ENCODE assay signal across 8 cellular contexts in the genomic region with DNA sequence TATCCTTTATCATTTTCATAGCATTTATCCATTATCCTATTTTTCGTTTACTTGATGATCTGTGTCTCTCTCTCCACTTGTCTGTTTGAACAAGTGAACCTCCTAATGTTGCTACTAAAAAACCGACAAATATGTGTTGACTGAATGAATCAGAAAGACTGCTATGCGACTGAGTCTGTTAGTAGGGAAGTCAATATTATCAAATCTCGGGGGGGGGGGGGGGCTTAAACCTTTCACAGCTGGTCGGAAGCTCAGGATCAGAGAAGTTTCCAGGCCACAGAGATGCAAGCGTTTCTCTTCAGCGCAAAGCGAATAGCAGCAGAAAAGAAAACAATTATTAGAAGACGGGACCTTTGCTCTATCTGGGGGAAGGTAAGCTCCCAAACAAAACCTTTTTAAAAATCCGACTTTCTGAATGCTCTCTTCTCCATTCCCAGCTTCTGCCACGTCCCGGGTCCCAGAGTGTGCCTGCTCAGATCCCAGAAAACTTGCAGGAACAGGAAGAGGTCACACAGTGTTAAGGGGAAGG. TPM values are rescaled to one million over a fixed set of nuclear protein-coding genes. Genes with fewer than 3 reads are reported as not detected.
DNase-seq lines count a peak whose midpoint lies in the region; ATAC-seq and TF ChIP-seq lines count a peak whose summit lies in the region.

No MANE protein-coding gene starts in this region.

- peaks cover 6% of the 10 kb centered on the region for H3K4me1 Mint-ChIP-seq in endodermal cell

- H3K79me2 ChIP-seq in PC-9 (ENCODE audit: low read depth) = peaks cover 38% of the 10 kb centered on the region

- H3F3A ChIP-seq in PC-9 (ENCODE audit: insufficient read depth, low read depth) = peaks cover 10% of the 10 kb centered on the region; the same call in 1 of the 2 replicates

- DNase-seq in GM03348 (ENCODE audit: low spot score) = peak; percentile 8
- DNase-seq in PC-9 = peak in 1 of 2 experiments; percentile 41
- DNase-seq in endodermal cell = no peak
- no peak for DNase-seq in retina
- DNase-seq in cerebellum (ENCODE audit: low spot score) = no peak
- DNase-seq in activated CD4-positive, alpha-beta T cell treated with anti-CD3 and anti-CD28 coated beads for 48 hours = no peak

- TF ChIP-seq CTCF in PC-9 (conservative IDR thresholded peaks at IDR 0.05) = no peak
- no peak for TF ChIP-seq CTCF in endodermal cell (conservative IDR thresholded peaks at IDR 0.05)

- 0 out of 2 replicates have a peak, but pooled peaks cover 5% of the 10 kb centered on the region for H4K20me1 ChIP-seq in PC-9 (ENCODE audit: insufficient read depth)

- no peak for ATAC-seq in HG02870 (IDR thresholded peaks at IDR 0.05; ENCODE audit: unreplicated experiment)

- H3K36me3 Mint-ChIP-seq in endodermal cell (ENCODE audit: low read depth) = peaks cover 33% of the 10 kb centered on the region

- H3K27ac Mint-ChIP-seq in endodermal cell = peak overlapping the region; percentile 99

- peak overlapping the region; percentile 88 for H2AFZ ChIP-seq in PC-9
- H2AFZ ChIP-seq in neuron (ENCODE audit: low read depth, low read length) = peak overlapping the region; percentile 77

- H3K4me3 Mint-ChIP-seq in endodermal cell = peak overlapping the region; percentile 92

- H3K9me2 ChIP-seq in PC-9 (ENCODE audit: insufficient read depth) = no peaks in the 10 kb centered on the region

- H3K4me3 ChIP-seq in PC-9 (peak overlapping the region; percentile 93), endodermal cell (ENCODE audit: low read length) (peak overlapping the region; percentile 86), neuron (ENCODE audit: low read length) (peak overlapping the region; percentile 90)

- BruUV-seq in PC-9 (replicated peaks; lab: Mats Ljungman, UMichigan) = TSS peak; percentile 79

- intact Hi-C loops in PC-9 (cut with micrococcal nuclease; ENCODE audit: unreplicated experiment) = loop anchor here (1.0 kb wide), 1 partner anchor 1591 kb away; a partner anchor contains a TSS

- peak overlapping the region; percentile 84 for H3K4me2 ChIP-seq in PC-9

- CTCF ChIA-PET in PC-9 (lab: Charles Lee) = no interaction called here

- peaks cover 19% of the 10 kb centered on the region; the same call in 1 of the 2 replicates for H3K36me3 ChIP-seq in PC-9 (ENCODE audit: low read depth)
- peaks cover 26% of the 10 kb centered on the region for H3K36me3 ChIP-seq in endodermal cell (ENCODE audit: control insufficient read depth, insufficient read depth, low read length)
- H3K36me3 ChIP-seq in neuron (ENCODE audit: insufficient read depth, low read length) = peaks cover 22% of the 10 kb centered on the region

- peaks cover 8% of the 10 kb centered on the region for H3K9me3 Mint-ChIP-seq in endodermal cell

- H3K9me3 ChIP-seq in PC-9 (ENCODE audit: insufficient read depth, low read depth) (peaks cover 7% of the 10 kb centered on the region; the same call in 1 of the 2 replicates), endodermal cell (ENCODE audit: control insufficient read depth, low read length) (peaks cover 10% of the 10 kb centered on the region), neuron (ENCODE audit: low read length) (peaks cover 3% of the 10 kb centered on the region)

- POLR2A ChIA-PET in PC-9 (lab: Charles Lee; ENCODE audit: unreplicated experiment) = interaction anchor here (0.5 kb wide), 1 partner anchor 169 kb away, joined by 3 read pairs; no protein-coding TSS in a partner anchor

- no peaks in the 10 kb centered on the region for H3K27me3 ChIP-seq in PC-9 (ENCODE audit: insufficient read depth, low read depth)
- peaks cover 4% of the 10 kb centered on the region for H3K27me3 ChIP-seq in endodermal cell (ENCODE audit: control insufficient read depth, insufficient read depth, low read length, poor library complexity, severe bottlenecking)
- H3K27me3 ChIP-seq in neuron (ENCODE audit: insufficient read depth, low read length) = no peaks in the 10 kb centered on the region

- peak overlapping the region; percentile 76 for H3K9ac ChIP-seq in endodermal cell (ENCODE audit: extremely low read depth, low read length, poor library complexity, severe bottlenecking)

- peaks cover 17% of the 10 kb centered on the region for H3K4me1 ChIP-seq in PC-9 (replicated peaks; ENCODE audit: insufficient read depth)
- H3K4me1 ChIP-seq in endodermal cell (ENCODE audit: control insufficient read depth, insufficient read depth, low read length) = no peaks in the 10 kb centered on the region
- peaks cover 14% of the 10 kb centered on the region for H3K4me1 ChIP-seq in neuron (ENCODE audit: insufficient read depth, low read length)

- 1 to 4% methylated on average over 5 to 12 of the region's 12 CpGs for WGBS in endodermal cell (ENCODE audit: insufficient coverage in 1 of 2, insufficient read length in 1 of 2), 2 experiments

- H3K27me3 Mint-ChIP-seq in endodermal cell (ENCODE audit: insufficient read depth) = peaks cover 28% of the 10 kb centered on the region

- H3K27ac ChIP-seq in PC-9 (peak overlapping the region; percentile 91), endodermal cell (ENCODE audit: low read depth, low read length) (peak overlapping the region; percentile 98)

RNA-seq across cellular contexts. Expression of a gene that starts 0.4 kb away (rescaled TPM):
- total RNA-seq in PC-9 (2021) = 14.4 and 18.4 TPM in 2 replicates
- total RNA-seq in endodermal cell = 10 to 100 TPM; 27.3 to 37.7 TPM
- 25.8 TPM for polyA plus RNA-seq in endodermal cell (2013, experiment 1 of 2)
- 25.2 TPM for polyA plus RNA-seq in endodermal cell (2013, experiment 2 of 2)
- total RNA-seq in cerebellum = 19.3 TPM

RNA-seq across cellular contexts. Expression of a gene that starts 40.2 kb away (rescaled TPM):
- total RNA-seq in PC-9 (2021) = not detected in 2 replicates
- under 1 TPM; 0.09 to 0.15 TPM for total RNA-seq in endodermal cell
- 19.4 TPM for polyA plus RNA-seq in endodermal cell (2013, experiment 1 of 2)
- polyA plus RNA-seq in endodermal cell (2013, experiment 2 of 2) = 16.8 TPM
- total RNA-seq in cerebellum = 5.4 TPM
